ENCODE assay signal across 1 cellular context in the genomic region with DNA sequence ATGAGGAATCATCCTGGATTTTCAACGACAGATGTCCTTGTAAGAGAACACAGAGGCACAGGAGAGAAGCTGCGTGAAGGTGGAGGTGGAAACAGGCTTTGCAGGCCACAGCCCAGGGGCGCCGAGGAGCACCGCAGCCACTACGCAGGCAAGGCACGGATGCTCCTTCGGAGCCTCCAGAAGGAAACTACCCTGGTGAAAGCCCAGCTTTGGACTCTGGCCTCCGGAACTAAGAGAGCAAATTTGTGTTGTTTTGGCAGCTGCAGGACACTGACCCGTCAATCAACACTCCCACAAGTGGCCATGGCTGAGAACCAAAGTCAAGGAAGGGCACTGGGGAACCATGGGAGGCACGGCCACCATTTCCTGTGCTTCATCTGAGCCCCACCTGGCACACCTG.
TF ChIP-seq lines count a peak whose summit lies in the region.

No MANE protein-coding gene starts in this region.

TF ChIP-seq in K562, 482 proteins besides CTCF, POLR2A, EP300 and RAD21:
- TF ChIP-seq, protein P1, sequence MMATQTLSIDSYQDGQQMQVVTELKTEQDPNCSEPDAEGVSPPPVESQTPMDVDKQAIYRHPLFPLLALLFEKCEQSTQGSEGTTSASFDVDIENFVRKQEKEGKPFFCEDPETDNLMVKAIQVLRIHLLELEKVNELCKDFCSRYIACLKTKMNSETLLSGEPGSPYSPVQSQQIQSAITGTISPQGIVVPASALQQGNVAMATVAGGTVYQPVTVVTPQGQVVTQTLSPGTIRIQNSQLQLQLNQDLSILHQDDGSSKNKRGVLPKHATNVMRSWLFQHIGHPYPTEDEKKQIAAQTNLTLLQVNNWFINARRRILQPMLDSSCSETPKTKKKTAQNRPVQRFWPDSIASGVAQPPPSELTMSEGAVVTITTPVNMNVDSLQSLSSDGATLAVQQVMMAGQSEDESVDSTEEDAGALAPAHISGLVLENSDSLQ (IDR thresholded peaks at IDR 0.05): peak; percentile 38; the same call in 1 of the 2 replicates
- TF ChIP-seq KDM1A (IDR thresholded peaks at IDR 0.05) (no peak), RBFOX2 (IDR thresholded peaks at IDR 0.05; ENCODE audit: low read depth, low read length) (0 out of 2 replicates have a peak, but pooled peaks have one; percentile 20), RBM34 (IDR thresholded peaks at IDR 0.05; ENCODE audit: borderline replicate concordance, insufficient read depth, low read length) (no peak), PHF8 (IDR thresholded peaks at IDR 0.05; ENCODE audit: borderline replicate concordance, low read length) (no peak), ZNF699 (CRISPR knock-in tag; IDR thresholded peaks at IDR 0.05; ENCODE audit: insufficient replicate concordance) (no peak), SP1 (CRISPR knock-in tag; IDR thresholded peaks at IDR 0.05) (no peak), POLR2H (tag; IDR thresholded peaks at IDR 0.05; ENCODE audit: low read depth) (no peak), MEIS2 (IDR thresholded peaks at IDR 0.05; ENCODE audit: partially characterized antibody) (peak; percentile 28)
- TF ChIP-seq, protein P2, sequence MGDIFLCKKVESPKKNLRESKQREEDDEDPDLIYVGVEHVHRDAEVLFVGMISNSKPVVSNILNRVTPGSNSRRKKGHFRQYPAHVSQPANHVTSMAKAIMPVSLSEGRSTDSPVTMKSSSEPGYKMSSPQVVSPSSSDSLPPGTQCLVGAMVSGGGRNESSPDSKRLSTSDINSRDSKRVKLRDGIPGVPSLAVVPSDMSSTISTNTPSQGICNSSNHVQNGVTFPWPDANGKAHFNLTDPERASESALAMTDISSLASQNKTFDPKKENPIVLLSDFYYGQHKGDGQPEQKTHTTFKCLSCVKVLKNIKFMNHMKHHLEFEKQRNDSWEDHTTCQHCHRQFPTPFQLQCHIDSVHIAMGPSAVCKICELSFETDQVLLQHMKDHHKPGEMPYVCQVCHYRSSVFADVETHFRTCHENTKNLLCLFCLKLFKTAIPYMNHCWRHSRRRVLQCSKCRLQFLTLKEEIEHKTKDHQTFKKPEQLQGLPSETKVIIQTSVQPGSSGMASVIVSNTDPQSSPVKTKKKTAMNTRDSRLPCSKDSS (IDR thresholded peaks at IDR 0.05; ENCODE audit: low read depth, partially characterized antibody): no peak
- TF ChIP-seq, protein P3, sequence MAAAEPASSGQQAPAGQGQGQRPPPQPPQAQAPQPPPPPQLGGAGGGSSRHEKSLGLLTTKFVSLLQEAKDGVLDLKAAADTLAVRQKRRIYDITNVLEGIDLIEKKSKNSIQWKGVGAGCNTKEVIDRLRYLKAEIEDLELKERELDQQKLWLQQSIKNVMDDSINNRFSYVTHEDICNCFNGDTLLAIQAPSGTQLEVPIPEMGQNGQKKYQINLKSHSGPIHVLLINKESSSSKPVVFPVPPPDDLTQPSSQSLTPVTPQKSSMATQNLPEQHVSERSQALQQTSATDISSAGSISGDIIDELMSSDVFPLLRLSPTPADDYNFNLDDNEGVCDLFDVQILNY (CRISPR knock-in tag; IDR thresholded peaks at IDR 0.05): no peak
